In genomic region chr1:209768354-209768774, GRCh38 we compare ENCODE assay signal across 9 cellular contexts. TPM values are rescaled to one million over a fixed set of nuclear protein-coding genes. Genes with fewer than 3 reads are reported as not detected.
DNase-seq lines count a peak whose midpoint lies in the region; ATAC-seq and TF ChIP-seq lines count a peak whose summit lies in the region.
"Had no signal": no experiment of that assay in that cellular context is flagged by ENCODE, and none has a peak within 500 bp of the region (broad histone marks: within the 10 kb centered on the region; RNA-seq: fewer than 3 reads in every experiment).

No MANE protein-coding gene starts in this region.

- CTCF ChIA-PET in activated CD4-positive, alpha-beta T cell treated with anti-CD3 and anti-CD28 coated beads for 36 hours (lab: Charles Lee): interaction anchor here (0.6 to 5.7 kb wide), 11 partner anchors 8 to 62 kb away, joined by 3 to 75 read pairs (median 9); partner anchors contain the start of genes C1orf74, TRAF3IP3 and UTP25

- H3K9me3 ChIP-seq in esophagus muscularis mucosa: no peaks in the 10 kb centered on the region

- peak overlapping the region; percentile 67 to 83 (median 74) for H3K27ac ChIP-seq in esophagus muscularis mucosa (replicated peaks in 1 of 4)

- ATAC-seq in GM19043 (IDR thresholded peaks at IDR 0.05; ENCODE audit: low read depth, unreplicated experiment) (peak; percentile 71), HG03103 (IDR thresholded peaks at IDR 0.05; ENCODE audit: low read depth, unreplicated experiment) (peak; percentile 81)
- peak; percentile 81 for ATAC-seq in activated CD4-positive, alpha-beta T cell treated with anti-CD3 and anti-CD28 coated beads for 36 hours

- peaks cover 51% of the 10 kb centered on the region for H3K4me1 Mint-ChIP-seq in activated CD4-positive, alpha-beta T cell treated with anti-CD3 and anti-CD28 coated beads for 36 hours

- H3K27me3 Mint-ChIP-seq in activated CD4-positive, alpha-beta T cell treated with anti-CD3 and anti-CD28 coated beads for 36 hours: no peaks in the 10 kb centered on the region

- TF ChIP-seq POLR2A in esophagus muscularis mucosa (IDR thresholded peaks at IDR 0.05; ENCODE audit: low read depth): no peak

- H3K36me3 ChIP-seq in esophagus muscularis mucosa: no peaks in the 10 kb centered on the region

- peaks cover 50% of the 10 kb centered on the region for H3K36me3 Mint-ChIP-seq in activated CD4-positive, alpha-beta T cell treated with anti-CD3 and anti-CD28 coated beads for 36 hours (ENCODE audit: low read depth)

- H3K4me3 Mint-ChIP-seq in activated CD4-positive, alpha-beta T cell treated with anti-CD3 and anti-CD28 coated beads for 36 hours: no peak overlapping the region
- H3K4me3 Mint-ChIP-seq: T-helper 1 cell treated with Interleukin-12 subunit alpha and Interleukin-12 subunit beta and Interleukin-4 antibody, amounts not matched to agents 30 μg/mL and 1 μg/mL, for 36 hours had no signal

- TF ChIP-seq CTCF in esophagus muscularis mucosa (IDR thresholded peaks at IDR 0.05): no peak

- peak; percentile 94 for DNase-seq in activated CD4-positive, alpha-beta T cell treated with anti-CD3 and anti-CD28 coated beads for 36 hours
- DNase-seq in esophagus muscularis mucosa (ENCODE audit: extremely low spot score) (no peak), NCI-H2029 treated with DMSO at 0.1 percent for 48 hours (lab: John Stamatoyannopoulos, UW) (no peak), occipital lobe (lab: John Stamatoyannopoulos, UW) (no peak), NCI-H1436 treated with DMSO at 0.1 percent for 48 hours (lab: John Stamatoyannopoulos, UW) (no peak)
- DNase-seq in stimulated activated CD8-positive, alpha-beta memory T cell treated with anti-CD3 and anti-CD28 coated beads, Interleukin-12 subunit alpha, Interleukin-12 subunit beta, amount 100 ng/mL, for 1 hour (ENCODE audit: low read depth): peak; percentile 64

- peak overlapping the region in 3 of 4 donors; percentile 17 to 23 (median 22) for H3K4me3 ChIP-seq in esophagus muscularis mucosa

- POLR2A ChIA-PET in activated CD4-positive, alpha-beta T cell treated with anti-CD3 and anti-CD28 coated beads for 36 hours (lab: Charles Lee): interaction anchor here (0.8 to 3.2 kb wide), 7 partner anchors 10 to 79 kb away, joined by 3 to 28 read pairs (median 16); partner anchors contain the start of genes C1orf74 and TRAF3IP3

- no peak for TF ChIP-seq EP300 in esophagus muscularis mucosa (IDR thresholded peaks at IDR 0.05)

- intact Hi-C loops in activated CD4-positive, alpha-beta T cell treated with anti-CD3 and anti-CD28 coated beads for 36 hours (cut with DNase I, micrococcal nuclease): loop anchor here (1.0 to 5.0 kb wide), 4 partner anchors 12 to 564 kb away; partner anchors contain the start of gene TRAF3IP3 (in 2 of the 2)
- intact Hi-C loops in esophagus muscularis mucosa (cut with DNase I): no loop called here

- no peaks in the 10 kb centered on the region for H3K27me3 ChIP-seq in esophagus muscularis mucosa

- 73% methylated on average over 5 of the region's 9 CpGs for WGBS in esophagus muscularis mucosa

- peaks cover 23 to 44% (median 40%) of the 10 kb centered on the region in 4 donors for H3K4me1 ChIP-seq in esophagus muscularis mucosa

- H3K27ac Mint-ChIP-seq in activated CD4-positive, alpha-beta T cell treated with anti-CD3 and anti-CD28 coated beads for 36 hours: no peak overlapping the region
- H3K27ac Mint-ChIP-seq: T-helper 1 cell treated with Interleukin-12 subunit alpha and Interleukin-12 subunit beta and Interleukin-4 antibody, amounts not matched to agents 30 μg/mL and 1 μg/mL, for 36 hours had no signal

- H3K9me3 Mint-ChIP-seq in activated CD4-positive, alpha-beta T cell treated with anti-CD3 and anti-CD28 coated beads for 36 hours (ENCODE audit: low read depth): peaks cover 2% of the 10 kb centered on the region
- H3K9me3 Mint-ChIP-seq: T-helper 1 cell treated with Interleukin-12 subunit alpha and Interleukin-12 subunit beta and Interleukin-4 antibody, amounts not matched to agents 30 μg/mL and 1 μg/mL, for 36 hours had no signal

RNA-seq across cellular contexts. Expression of gene TRAF3IP3, which starts 12.5 kb away (rescaled TPM):
- 100 to 1,000 TPM; 136 to 138 TPM for total RNA-seq in activated CD4-positive, alpha-beta T cell treated with anti-CD3 and anti-CD28 coated beads for 36 hours
- total RNA-seq in esophagus muscularis mucosa: 1 to 10 TPM; 1.0 to 4.3 (median 2.8) TPM
- total RNA-seq in occipital lobe: 0.47 TPM

RNA-seq across cellular contexts. Expression of gene C1orf74, which starts 16.0 kb away (rescaled TPM):
- 1 to 10 TPM; 3.7 to 4.3 TPM for total RNA-seq in activated CD4-positive, alpha-beta T cell treated with anti-CD3 and anti-CD28 coated beads for 36 hours
- 1 to 10 TPM in 2 of 4 donors, under 1 TPM in 2; 0.42 to 1.6 (median 0.86) TPM for total RNA-seq in esophagus muscularis mucosa
- 2.8 TPM for total RNA-seq in occipital lobe

RNA-seq across cellular contexts. Expression of gene IRF6, which starts 37.6 kb away (rescaled TPM):
- total RNA-seq in activated CD4-positive, alpha-beta T cell treated with anti-CD3 and anti-CD28 coated beads for 36 hours: under 1 TPM; 0.11 to 0.14 TPM
- 1 to 10 TPM in 1 of 4 donors, under 1 TPM in 3; 0.46 to 1.2 (median 0.75) TPM for total RNA-seq in esophagus muscularis mucosa
- 0.31 TPM for total RNA-seq in occipital lobe

RNA-seq across cellular contexts. Expression of gene UTP25, which starts 59.4 kb away (rescaled TPM):
- 10 to 100 TPM in 1 of 2 experiments, 1 to 10 TPM in 1; 9.4 to 10.4 TPM for total RNA-seq in activated CD4-positive, alpha-beta T cell treated with anti-CD3 and anti-CD28 coated beads for 36 hours
- total RNA-seq in esophagus muscularis mucosa (1 to 10 TPM; 3.7 to 8.0 (median 7.3) TPM), occipital lobe (15.0 TPM)

Comparison
In these comparisons a context has a peak if more than half of its experiments do, and no peak if none do; other contexts are left out.
1. DNase-seq: peak in activated CD4-positive, alpha-beta T cell treated with anti-CD3 and anti-CD28 coated beads for 36 hours (single experiment) and stimulated activated CD8-positive, alpha-beta memory T cell treated with anti-CD3 and anti-CD28 coated beads, Interleukin-12 subunit alpha, Interleukin-12 subunit beta, amount 100 ng/mL, for 1 hour (single experiment); none in esophagus muscularis mucosa (single experiment), NCI-H2029 treated with DMSO at 0.1 percent for 48 hours (single experiment), occipital lobe (single experiment) and NCI-H1436 treated with DMSO at 0.1 percent for 48 hours (single experiment).
2. RNA of gene TRAF3IP3, which starts 12.5 kb away (total RNA-seq): 136 to 138 TPM in activated CD4-positive, alpha-beta T cell treated with anti-CD3 and anti-CD28 coated beads for 36 hours; 1.0 to 4.3 TPM in esophagus muscularis mucosa and 0.47 TPM in occipital lobe (single experiment); every median in the first group is over 10 times any median in the second.
3. Peak in every context shown above with its lines, with median percentiles within 50 percentile points of each other: ATAC-seq.